ENCODE assay signal across 8 cellular contexts in genomic region chr13:20475927-20476691, GRCh38. TPM values are rescaled to one million over a fixed set of nuclear protein-coding genes. Genes with fewer than 3 reads are reported as not detected.
DNase-seq lines count a peak whose midpoint lies in the region; ATAC-seq, FAIRE-seq and TF ChIP-seq lines count a peak whose summit lies in the region.

No MANE protein-coding gene starts in this region.

- peak overlapping the region; percentile 41 for H3K27ac Mint-ChIP-seq in WTC11

- TF ChIP-seq CTCF in WTC11 (IDR thresholded peaks at IDR 0.05) = no peak

- POLR2A ChIA-PET in WTC11 (lab: Charles Lee) = interaction anchor here (1.0 kb wide), 1 partner anchor 17 kb away, joined by 4 read pairs; no protein-coding TSS in a partner anchor

- no peak overlapping the region for H3K4me3 Mint-ChIP-seq in WTC11

- H3K36me3 Mint-ChIP-seq in WTC11 = no peaks in the 10 kb centered on the region

- no peaks in the 10 kb centered on the region for H3K27me3 Mint-ChIP-seq in WTC11 (ENCODE audit: low read depth)

- no peak for FAIRE-seq in HTR-8/SVneo (lab: Jason Lieb, UNC)

- H3K9me3 Mint-ChIP-seq in WTC11 = no peaks in the 10 kb centered on the region

- peaks cover 11% of the 10 kb centered on the region for H3K4me1 Mint-ChIP-seq in WTC11

- ATAC-seq in GM19328 (IDR thresholded peaks at IDR 0.05; ENCODE audit: unreplicated experiment) = peak; percentile 92
- peak; percentile 93 for ATAC-seq in HG03064 (IDR thresholded peaks at IDR 0.05; ENCODE audit: low read depth, unreplicated experiment)
- ATAC-seq in WTC11 = peak; percentile 53

- DNase-seq in WTC11 (ENCODE audit: low spot score) = peak; percentile 39
- peak; percentile 61 for DNase-seq in effector CD4-positive, alpha-beta T cell
- peak; percentile 24 to 39 (median 28) for DNase-seq in stimulated activated CD4-positive, alpha-beta T cell treated with anti-CD3 and anti-CD28 coated beads, TNF-alpha, amount 100 ng/mL, for 4 hours (ENCODE audit: low read depth in 3 of 3)
- DNase-seq in cerebellum (ENCODE audit: low spot score) = no peak
- no peak for DNase-seq in HTR-8/SVneo (ENCODE audit: insufficient read length, low spot score)
- DNase-seq in amygdala (lab: John Stamatoyannopoulos, UW) = no peak

- CTCF ChIA-PET in WTC11 (lab: Charles Lee) = interaction anchor here (0.6 to 1.7 kb wide), 4 partner anchors 16 to 1512 kb away, joined by 3 to 6 read pairs (median 4); no protein-coding TSS in a partner anchor

TF ChIP-seq in WTC11, 78 proteins besides CTCF, POLR2A, EP300 and RAD21:
- TF ChIP-seq IRF2 (CRISPR knock-in tag; IDR thresholded peaks at IDR 0.05; ENCODE audit: borderline replicate concordance, low read depth) (no peak), TEAD1 (CRISPR knock-in tag; IDR thresholded peaks at IDR 0.05) (no peak), GRHL2 (CRISPR knock-in tag; IDR thresholded peaks at IDR 0.05; ENCODE audit: insufficient replicate concordance, severe bottlenecking) (no peak), ETV6 (CRISPR knock-in tag; IDR thresholded peaks at IDR 0.05) (no peak), ZNF219 (CRISPR knock-in tag; IDR thresholded peaks at IDR 0.05; ENCODE audit: borderline replicate concordance) (no peak)
- TF ChIP-seq, protein P1, sequence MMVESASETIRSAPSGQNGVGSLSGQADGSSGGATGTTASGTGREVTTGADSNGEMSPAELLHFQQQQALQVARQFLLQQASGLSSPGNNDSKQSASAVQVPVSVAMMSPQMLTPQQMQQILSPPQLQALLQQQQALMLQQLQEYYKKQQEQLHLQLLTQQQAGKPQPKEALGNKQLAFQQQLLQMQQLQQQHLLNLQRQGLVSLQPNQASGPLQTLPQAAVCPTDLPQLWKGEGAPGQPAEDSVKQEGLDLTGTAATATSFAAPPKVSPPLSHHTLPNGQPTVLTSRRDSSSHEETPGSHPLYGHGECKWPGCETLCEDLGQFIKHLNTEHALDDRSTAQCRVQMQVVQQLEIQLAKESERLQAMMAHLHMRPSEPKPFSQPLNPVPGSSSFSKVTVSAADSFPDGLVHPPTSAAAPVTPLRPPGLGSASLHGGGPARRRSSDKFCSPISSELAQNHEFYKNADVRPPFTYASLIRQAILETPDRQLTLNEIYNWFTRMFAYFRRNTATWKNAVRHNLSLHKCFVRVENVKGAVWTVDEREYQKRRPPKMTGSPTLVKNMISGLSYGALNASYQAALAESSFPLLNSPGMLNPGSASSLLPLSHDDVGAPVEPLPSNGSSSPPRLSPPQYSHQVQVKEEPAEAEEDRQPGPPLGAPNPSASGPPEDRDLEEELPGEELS (CRISPR knock-in tag; IDR thresholded peaks at IDR 0.05) = no peak
TF ChIP-seq in WTC11: peak in this region for 0.

RNA-seq across cellular contexts. Expression of gene CRYL1, which starts 49.5 kb away (rescaled TPM):
- total RNA-seq in WTC11 (2021) = 2.9 to 4.1 TPM (median 3.2 TPM) in 3 replicates
- 14.9 TPM for total RNA-seq in cerebellum

Comparison
In these comparisons a context has a peak if more than half of its experiments do, and no peak if none do; other contexts are left out.
1. DNase-seq: peak in WTC11 (single experiment), effector CD4-positive, alpha-beta T cell (single experiment) and stimulated activated CD4-positive, alpha-beta T cell treated with anti-CD3 and anti-CD28 coated beads, TNF-alpha, amount 100 ng/mL, for 4 hours (3 of 3); none in cerebellum (single experiment), HTR-8/SVneo (single experiment) and amygdala (0 of 56).
2. Peak in every context shown above with its lines, with median percentiles within 50 percentile points of each other: ATAC-seq.